In the genomic region with DNA sequence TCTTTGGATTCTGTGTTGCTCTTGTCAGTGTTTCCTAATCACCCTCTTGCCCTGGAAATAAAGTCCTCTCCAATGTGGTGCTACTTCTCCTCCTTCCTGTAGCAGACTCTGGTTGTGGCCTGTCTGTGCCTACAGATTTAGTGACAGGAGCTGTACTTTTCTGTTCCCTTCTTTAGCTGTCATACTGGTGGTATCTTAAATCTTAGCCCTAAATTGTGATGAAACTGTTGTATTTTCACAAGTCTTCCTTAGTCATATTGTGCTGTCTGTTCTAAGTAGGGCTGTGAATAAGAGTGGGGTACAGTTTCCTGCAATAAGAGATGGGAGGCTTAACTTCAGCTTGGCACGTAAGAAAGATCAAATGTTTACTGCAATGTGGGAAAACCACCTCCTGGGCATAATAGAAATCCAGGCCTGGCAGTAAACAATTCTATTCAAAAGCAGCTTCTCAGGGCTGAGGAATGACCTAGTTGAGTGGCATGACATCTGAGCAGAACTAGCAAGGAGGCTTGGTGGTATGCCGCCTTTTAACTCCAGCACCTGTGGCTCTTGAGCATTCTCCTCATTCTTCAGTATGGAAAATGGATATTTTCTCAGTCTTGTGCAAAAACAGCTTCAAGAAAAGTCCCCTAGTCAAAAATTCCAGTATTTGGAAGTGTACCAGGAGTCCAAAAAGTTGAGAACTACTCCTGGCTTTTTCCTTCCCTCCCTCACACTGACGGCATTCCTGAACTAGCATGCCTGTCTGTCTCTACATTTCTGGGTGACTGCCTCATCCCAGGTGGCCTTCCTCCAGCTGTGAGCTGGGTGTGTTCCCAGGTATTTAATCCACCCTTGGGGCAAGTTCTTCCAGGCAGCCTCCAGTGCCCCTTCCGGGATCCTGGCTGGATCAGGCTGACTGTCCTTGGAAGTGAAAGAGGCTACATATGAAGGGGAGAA, we compare ENCODE assay signal across 8 cellular contexts. TPM values are rescaled to one million over a fixed set of nuclear protein-coding genes. Genes with fewer than 3 reads are reported as not detected.
DNase-seq lines count a peak whose midpoint lies in the region; ATAC-seq and TF ChIP-seq lines count a peak whose summit lies in the region.

No MANE protein-coding gene starts in this region.

- H3K9me3 ChIP-seq in hepatocyte (ENCODE audit: low read depth): no peaks in the 10 kb centered on the region
- no peaks in the 10 kb centered on the region for H3K9me3 ChIP-seq in spleen

- H3K36me3 ChIP-seq in hepatocyte (replicated peaks; ENCODE audit: insufficient read depth, low read depth): no peaks in the 10 kb centered on the region
- peaks cover 0 to 4% (median 0%) of the 10 kb centered on the region in 6 donors for H3K36me3 ChIP-seq in spleen

- no peak overlapping the region for H3K4me3 ChIP-seq in hepatocyte
- H3K4me3 ChIP-seq in spleen: no peak overlapping the region

- peaks cover 0 to 3% of the 10 kb centered on the region in 2 donors for H3K9me3 Mint-ChIP-seq in activated naive CD4-positive, alpha-beta T cell treated with anti-CD3 and anti-CD28 coated beads, Interleukin-2, amount 50 U/mL, for 72 hours

- H2AFZ ChIP-seq in hepatocyte: no peak overlapping the region

- peaks cover 72% of the 10 kb centered on the region for H3K79me2 ChIP-seq in hepatocyte

- ATAC-seq in HG02870 (IDR thresholded peaks at IDR 0.05; ENCODE audit: unreplicated experiment): peak; percentile 60
- ATAC-seq in activated naive CD4-positive, alpha-beta T cell treated with anti-CD3 and anti-CD28 coated beads, Interleukin-2, amount 50 U/mL, for 72 hours: peak; percentile 45 to 85
- no peak for ATAC-seq in GM21515 (IDR thresholded peaks at IDR 0.05; ENCODE audit: unreplicated experiment)

- H3K36me3 Mint-ChIP-seq in activated naive CD4-positive, alpha-beta T cell treated with anti-CD3 and anti-CD28 coated beads, Interleukin-2, amount 50 U/mL, for 72 hours: peaks cover 7 to 38% of the 10 kb centered on the region in 2 donors

- no peak for TF ChIP-seq POLR2A in spleen (IDR thresholded peaks at IDR 0.05)

- WGBS in hepatocyte (ENCODE audit: low lambda C conversion rate, missing lambda C conversion rate): 50% methylated on average over 4 of the region's 4 CpGs
- WGBS in spleen, 5 donors: 72 to 92% (median 82%) methylated on average over 4 of the region's 4 CpGs

- TF ChIP-seq CTCF in hepatocyte (IDR thresholded peaks at IDR 0.05; ENCODE audit: poor library complexity): no peak
- no peak for TF ChIP-seq CTCF in spleen (IDR thresholded peaks at IDR 0.05 in 8 of 11, conservative IDR thresholded peaks at IDR 0.05 in 3 of 11)

- intact Hi-C loops in spleen (cut with DNase I; ENCODE audit: low total_unique reads): no loop called here

- H3K27ac Mint-ChIP-seq in activated naive CD4-positive, alpha-beta T cell treated with anti-CD3 and anti-CD28 coated beads, Interleukin-2, amount 50 U/mL, for 72 hours: peak overlapping the region; percentile 82 to 96

- H3K27me3 ChIP-seq in hepatocyte (no peaks in the 10 kb centered on the region), spleen (replicated peaks in 1 of 7) (no peaks in the 10 kb centered on the region)

- peak overlapping the region; percentile 54 for H3K4me2 ChIP-seq in hepatocyte

- DNase-seq in AG20443 (ENCODE audit: low spot score): peak; percentile 41
- DNase-seq in activated naive CD4-positive, alpha-beta T cell treated with anti-CD3 and anti-CD28 coated beads, Interleukin-2, amount 50 U/mL, for 72 hours (ENCODE audit: low spot score in 2 of 2): peak in 1 of 2 donors; percentile 23
- DNase-seq in hepatocyte (ENCODE audit: low spot score): peak; percentile 19
- DNase-seq in spleen: no peak
- no peak for DNase-seq in NCI-H82 treated with DMSO at 0.1 percent for 48 hours (lab: John Stamatoyannopoulos, UW; ENCODE audit: unreplicated experiment)
- no peak for DNase-seq in NCI-H1930 (lab: John Stamatoyannopoulos, UW)

- H3K4me1 ChIP-seq in hepatocyte (ENCODE audit: insufficient read depth): peaks cover 47% of the 10 kb centered on the region
- H3K4me1 ChIP-seq in spleen: peaks cover 0 to 40% (median 24%) of the 10 kb centered on the region in 6 donors

- no peaks in the 10 kb centered on the region for H3K9me2 ChIP-seq in hepatocyte (replicated peaks; ENCODE audit: insufficient read depth)

- H3K27ac ChIP-seq in hepatocyte: peak overlapping the region; percentile 94
- H3K27ac ChIP-seq in spleen: peak overlapping the region in 7 of 8 donors; percentile 22 to 67 (median 57)

- H4K20me1 ChIP-seq in hepatocyte (ENCODE audit: insufficient read depth, poor library complexity, severe bottlenecking): peaks cover 5% of the 10 kb centered on the region

RNA-seq across cellular contexts. Expression of gene ANO6, which starts 19.5 kb away (rescaled TPM):
- 10 to 100 TPM; 13.3 to 25.5 TPM for total RNA-seq in activated naive CD4-positive, alpha-beta T cell treated with anti-CD3 and anti-CD28 coated beads, Interleukin-2, amount 50 U/mL, for 72 hours
- total RNA-seq in hepatocyte: 80.0 and 82.2 TPM in 2 replicates
- polyA plus RNA-seq in hepatocyte: 45.7 and 50.4 TPM in 2 replicates
- total RNA-seq in spleen: 10 to 100 TPM; 29.7 to 38.5 (median 33.0) TPM
- 1 to 10 TPM; 2.3 to 4.3 (median 3.7) TPM for polyA plus RNA-seq in spleen

Comparison
In these comparisons a context has a peak if more than half of its experiments do, and no peak if none do; other contexts are left out.
1. DNase-seq: peak in AG20443 (single experiment) and hepatocyte (single experiment); none in spleen (single experiment), NCI-H82 treated with DMSO at 0.1 percent for 48 hours (single experiment) and NCI-H1930 (0 of 2).